2 cellular contexts compared by ENCODE assay signal in genomic region chr2:218607436-218608115, GRCh38.
TF ChIP-seq lines count a peak whose summit lies in the region.

Gene PLCD4, plus strand, starts transcription at chr2:218607899. Its CDS starts 7,841 bp downstream, at chr2:218615740.

TF ChIP-seq in GM23338, 12 proteins besides CTCF, POLR2A, EP300 and RAD21 (continued from another document):
- TF ChIP-seq ETS1 (IDR thresholded peaks at IDR 0.05) (no peak), EZH2 (IDR thresholded peaks at IDR 0.05; ENCODE audit: low read depth, unreplicated experiment) (no peak)

TF ChIP-seq in HEK293T, 16 proteins besides CTCF, POLR2A, EP300 and RAD21 (continued from another document):
- TF ChIP-seq SP1 (IDR thresholded peaks at IDR 0.05): no peak
- TF ChIP-seq FOXK2 (IDR thresholded peaks at IDR 0.05): no peak
- TF ChIP-seq ARNT (IDR thresholded peaks at IDR 0.05): no peak
